Comparison of ENCODE assay signal across 10 cellular contexts in the genomic region with DNA sequence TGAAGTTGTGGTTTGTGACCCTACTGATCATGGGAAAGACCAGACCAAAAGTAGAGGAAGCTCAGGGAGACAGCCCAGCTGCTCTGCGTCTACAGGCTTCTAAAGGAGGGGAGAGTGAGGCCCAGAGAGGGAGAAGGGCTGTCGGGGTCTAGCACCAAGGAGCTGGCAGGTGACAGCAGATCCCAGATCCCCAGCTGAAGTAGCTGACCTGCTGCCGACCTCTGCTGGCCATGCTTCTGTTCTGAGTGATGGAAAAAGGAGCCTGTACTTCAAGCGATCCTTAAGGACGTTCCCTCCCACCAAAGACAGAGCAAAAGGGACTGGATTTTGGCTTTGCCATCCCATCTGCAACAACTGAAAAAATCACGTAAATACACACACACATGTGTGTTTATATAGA. TPM values are rescaled to one million over a fixed set of nuclear protein-coding genes. Genes with fewer than 3 reads are reported as not detected.
DNase-seq lines count a peak whose midpoint lies in the region.
"Had no signal": no experiment of that assay in that cellular context is flagged by ENCODE, and none has a peak within 500 bp of the region (broad histone marks: within the 10 kb centered on the region; RNA-seq: fewer than 3 reads in every experiment).

No MANE protein-coding gene starts in this region.

- H3K4me2 ChIP-seq in BLaER1 treated with 17β-estradiol and CSF1 and Interleukin-3, amounts not matched to agents 10 nM and 100 nM, result peak overlapping the region; percentile 75 to 100 (median 89)

- H3K27me3 Mint-ChIP-seq in activated T-helper 2 cell treated with anti-CD3 and anti-CD28 coated beads, Interferon-gamma antibody, Interleukin-2, Interleukin-4, amounts not matched to agents 10 μg/mL and 5 μg/mL and 100 μg/mL, durations not matched to agents 14 hours and 24 hours and 36 hours (ENCODE audit: low read depth), result peaks cover 7% of the 10 kb centered on the region

- peaks cover 0 to 12% (median 0%) of the 10 kb centered on the region in 11 experiments; a peak in 5 of 22 replicates for H3K27me3 ChIP-seq in BLaER1 treated with 17β-estradiol and CSF1 and Interleukin-3, amounts not matched to agents 10 nM and 100 nM
- H3K27me3 ChIP-seq: ascending aorta had no signal

- peak overlapping the region in 1 of 11 experiments; percentile 2; a peak in 2 of 22 replicates for H3K27ac ChIP-seq in BLaER1 treated with 17β-estradiol and CSF1 and Interleukin-3, amounts not matched to agents 10 nM and 100 nM
- H3K27ac ChIP-seq: ascending aorta had no signal

- H3K9me3 Mint-ChIP-seq in activated T-helper 2 cell treated with anti-CD3 and anti-CD28 coated beads, Interferon-gamma antibody, Interleukin-2, Interleukin-4, amounts not matched to agents 10 μg/mL and 5 μg/mL and 100 μg/mL, durations not matched to agents 14 hours and 24 hours and 36 hours, result no peaks in the 10 kb centered on the region

- H3K4me1 Mint-ChIP-seq in activated T-helper 2 cell treated with anti-CD3 and anti-CD28 coated beads, Interferon-gamma antibody, Interleukin-2, Interleukin-4, amounts not matched to agents 10 μg/mL and 5 μg/mL and 100 μg/mL, durations not matched to agents 14 hours and 24 hours and 36 hours (ENCODE audit: low read depth), result peaks cover 4% of the 10 kb centered on the region

- no peak overlapping the region for H3K27ac Mint-ChIP-seq in activated T-helper 2 cell treated with anti-CD3 and anti-CD28 coated beads, Interferon-gamma antibody, Interleukin-2, Interleukin-4, amounts not matched to agents 10 μg/mL and 5 μg/mL and 100 μg/mL, durations not matched to agents 14 hours and 24 hours and 36 hours

- H3K36me3 Mint-ChIP-seq in activated T-helper 2 cell treated with anti-CD3 and anti-CD28 coated beads, Interferon-gamma antibody, Interleukin-2, Interleukin-4, amounts not matched to agents 10 μg/mL and 5 μg/mL and 100 μg/mL, durations not matched to agents 14 hours and 24 hours and 36 hours (ENCODE audit: low read depth), result no peaks in the 10 kb centered on the region

- DNase-seq in ELR (ENCODE audit: low read depth), result peak; percentile 27
- no peak for DNase-seq in activated T-helper 2 cell treated with anti-CD3 and anti-CD28 coated beads, Interferon-gamma antibody, Interleukin-2, Interleukin-4, amounts not matched to agents 10 μg/mL and 5 μg/mL and 100 μg/mL, durations not matched to agents 14 hours and 24 hours and 36 hours (ENCODE audit: low spot score)
- DNase-seq in medulla oblongata (ENCODE audit: extremely low spot score), result peak; percentile 46
- no peak for DNase-seq in NCI-H748 treated with DMSO at 0.1 percent for 48 hours (lab: John Stamatoyannopoulos, UW)
- DNase-seq in ACHN, result no peak
- no peak for DNase-seq in NCI-H774 (lab: John Stamatoyannopoulos, UW)
- DNase-seq: activated CD4-positive, CD25-positive, alpha-beta regulatory T cell; NCI-H510A treated with DMSO at 0.1 percent for 48 hours had no signal

- H3K4me1 ChIP-seq in BLaER1 treated with 17β-estradiol and CSF1 and Interleukin-3, amounts not matched to agents 10 nM and 100 nM, result peaks cover 45 to 57% (median 51%) of the 10 kb centered on the region in 10 experiments

- H3K9ac ChIP-seq in BLaER1 treated with 17β-estradiol and CSF1 and Interleukin-3, amounts not matched to agents 10 nM and 100 nM, result peak overlapping the region in 2 of 11 experiments; percentile 71 to 72; a peak in 5 of 22 replicates

- in situ Hi-C loops in ACHN (cut with HindIII; ENCODE audit: low pct_ligation_motif_present, low pct_unique_long_range_greater_than_20kb, low sequenced_read_pairs), result no loop called here

- intact Hi-C loops in activated T-helper 2 cell treated with anti-CD3 and anti-CD28 coated beads, Interferon-gamma antibody, Interleukin-2, Interleukin-4, amounts not matched to agents 10 μg/mL and 5 μg/mL and 100 μg/mL, durations not matched to agents 14 hours and 24 hours and 36 hours (cut with micrococcal nuclease), result no loop called here

- H4K20me1 ChIP-seq in BLaER1 treated with 17β-estradiol and CSF1 and Interleukin-3, amounts not matched to agents 10 nM and 100 nM, result no peaks in the 10 kb centered on the region

- H3K4me3 Mint-ChIP-seq in activated T-helper 2 cell treated with anti-CD3 and anti-CD28 coated beads, Interferon-gamma antibody, Interleukin-2, Interleukin-4, amounts not matched to agents 10 μg/mL and 5 μg/mL and 100 μg/mL, durations not matched to agents 14 hours and 24 hours and 36 hours (ENCODE audit: low read depth), result peak overlapping the region; percentile 23

- H3K9me3 ChIP-seq in BLaER1 treated with 17β-estradiol and CSF1 and Interleukin-3, amounts not matched to agents 10 nM and 100 nM (replicated peaks in 1 of 11), result no peaks in the 10 kb centered on the region
- H3K9me3 ChIP-seq: ascending aorta had no signal

- H3K36me3 ChIP-seq in BLaER1 treated with 17β-estradiol and CSF1 and Interleukin-3, amounts not matched to agents 10 nM and 100 nM, result no peaks in the 10 kb centered on the region
- H3K36me3 ChIP-seq: ascending aorta had no signal

- H3K4me3 ChIP-seq in BLaER1 treated with 17β-estradiol and CSF1 and Interleukin-3, amounts not matched to agents 10 nM and 100 nM, result peak overlapping the region in 1 of 10 experiments; percentile 70; a peak in 1 of 20 replicates

RNA-seq across cellular contexts. Expression of gene QSOX2, which starts 22.7 kb away (rescaled TPM):
- total RNA-seq in activated T-helper 2 cell treated with anti-CD3 and anti-CD28 coated beads, Interferon-gamma antibody, Interleukin-2, Interleukin-4, amounts not matched to agents 10 μg/mL and 5 μg/mL and 100 μg/mL, durations not matched to agents 14 hours and 24 hours and 36 hours, result 24.9 and 25.4 TPM in 2 replicates

RNA-seq across cellular contexts. Expression of gene CCDC187, which starts 35.6 kb away (rescaled TPM):
- total RNA-seq in activated T-helper 2 cell treated with anti-CD3 and anti-CD28 coated beads, Interferon-gamma antibody, Interleukin-2, Interleukin-4, amounts not matched to agents 10 μg/mL and 5 μg/mL and 100 μg/mL, durations not matched to agents 14 hours and 24 hours and 36 hours, result 0.02 TPM in 1 of 2 replicates, not detected in the other

RNA-seq across cellular contexts. Expression of gene GPSM1, which starts 59.0 kb away (rescaled TPM):
- total RNA-seq in activated T-helper 2 cell treated with anti-CD3 and anti-CD28 coated beads, Interferon-gamma antibody, Interleukin-2, Interleukin-4, amounts not matched to agents 10 μg/mL and 5 μg/mL and 100 μg/mL, durations not matched to agents 14 hours and 24 hours and 36 hours, result 24.5 and 25.8 TPM in 2 replicates

Comparison
In these comparisons a context has a peak if more than half of its experiments do, and no peak if none do; other contexts are left out.
1. DNase-seq: peak in ELR (single experiment) and medulla oblongata (single experiment); none in activated T-helper 2 cell treated with anti-CD3 and anti-CD28 coated beads, Interferon-gamma antibody, Interleukin-2, Interleukin-4, amounts not matched to agents 10 μg/mL and 5 μg/mL and 100 μg/mL, durations not matched to agents 14 hours and 24 hours and 36 hours (single experiment), NCI-H748 treated with DMSO at 0.1 percent for 48 hours (single experiment), ACHN (single experiment) and NCI-H774 (single experiment).